In the genomic region with DNA sequence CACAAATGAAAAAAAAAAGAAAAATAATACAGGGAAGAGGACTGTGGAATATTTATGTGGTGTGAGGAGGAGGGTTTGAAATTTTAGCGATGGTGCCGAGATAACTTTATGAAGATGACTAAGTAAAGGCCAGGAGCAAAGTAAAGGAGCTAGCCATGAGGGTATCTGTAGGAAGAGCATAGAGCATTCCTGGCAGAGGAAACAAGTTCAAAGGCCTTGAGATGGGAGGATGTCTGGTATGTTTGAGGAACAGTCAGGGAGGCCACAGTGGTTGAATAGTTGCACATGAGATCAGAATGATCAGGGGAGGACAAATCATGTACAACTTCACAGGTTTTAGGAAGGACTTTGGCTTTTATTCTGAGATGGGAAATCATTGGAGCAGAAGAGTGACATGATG, we compare ENCODE assay signal across 14 cellular contexts.
"Had no signal": no experiment of that assay in that cellular context is flagged by ENCODE, and none has a peak within 500 bp of the region (broad histone marks: within the 10 kb centered on the region; RNA-seq: fewer than 3 reads in every experiment).

No MANE protein-coding gene starts in this region.

- H3K27ac ChIP-seq: epithelial cell of prostate, gastroesophageal sphincter, neutrophil, skin epidermis, tibial artery, vagina had no signal

- H3K4me3 ChIP-seq: gastroesophageal sphincter, skin epidermis, tibial artery, vagina had no signal

- H3K9me3 ChIP-seq: gastroesophageal sphincter, neutrophil, tibial artery, vagina had no signal

- DNase-seq: activated gamma-delta T cell treated with Interleukin-2 at 50 U/mL for 16 hours; central memory CD4-positive, alpha-beta T cell; cortex of kidney; effector CD8-positive, alpha-beta T cell; mesendoderm; posterior cingulate gyrus; stimulated activated CD4-positive, alpha-beta T cell treated with anti-CD3 and anti-CD28 coated beads, Interleukin-4, amount 100 ng/mL, for 4 hours; T-helper 9 cell; tibial artery had no signal

- ATAC-seq: gastroesophageal sphincter had no signal

- H3K27me3 ChIP-seq: gastroesophageal sphincter, neutrophil, tibial artery, vagina had no signal
